ENCODE assay signal across 8 cellular contexts in the genomic region with DNA sequence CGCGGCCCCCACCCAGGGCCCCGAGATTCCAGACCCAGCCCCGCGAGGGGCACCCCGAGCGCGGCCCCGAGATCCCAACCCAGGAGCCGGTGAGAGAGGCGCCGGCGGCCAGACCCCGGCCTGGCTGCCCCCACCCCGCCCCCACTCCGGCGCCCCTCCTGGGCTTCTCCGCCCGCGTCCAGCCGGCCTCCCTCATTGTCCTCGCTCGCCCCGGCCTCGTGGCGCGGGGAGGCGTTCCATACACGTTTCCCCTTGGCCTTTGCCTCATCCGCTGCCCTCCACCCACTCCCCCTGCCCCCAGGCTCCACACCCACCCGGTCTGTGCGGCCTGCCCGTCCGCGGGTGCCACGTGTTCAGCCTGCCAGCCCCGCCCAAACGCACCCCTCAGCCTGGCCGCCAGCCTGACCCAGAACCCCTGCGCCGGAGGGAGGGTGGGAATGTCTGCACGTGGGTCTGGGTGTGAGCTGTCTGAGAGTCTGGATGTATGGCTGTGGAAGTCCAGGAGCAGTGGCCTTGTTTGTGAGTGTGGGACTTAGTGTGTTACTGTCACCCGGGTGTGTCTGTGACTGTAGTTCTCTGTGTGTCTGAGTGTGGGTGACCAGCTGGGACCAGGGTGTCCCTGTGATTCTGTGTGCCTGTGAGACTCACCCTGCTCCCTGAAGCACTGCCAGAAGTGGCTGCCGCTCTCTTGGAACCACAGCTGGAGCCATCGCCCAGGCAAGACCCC. TPM values are rescaled to one million over a fixed set of nuclear protein-coding genes. Genes with fewer than 3 reads are reported as not detected.
DNase-seq lines count a peak whose midpoint lies in the region; ATAC-seq, FAIRE-seq and TF ChIP-seq lines count a peak whose summit lies in the region.

No MANE protein-coding gene starts in this region.

- intact Hi-C loops in PC-9 (cut with micrococcal nuclease; ENCODE audit: unreplicated experiment): loop anchor here (1.0 to 10.0 kb wide), 2 partner anchors 12 to 275 kb away; partner anchors contain the start of genes CCDC24 and ST3GAL3

- H3K4me2 ChIP-seq in PC-9: peak overlapping the region; percentile 88
- peak overlapping the region; percentile 83 for H3K4me2 ChIP-seq in keratinocyte (ENCODE audit: control insufficient read depth, extremely low read depth, insufficient read depth, low read depth, low read length)

- in situ Hi-C loops in GM13977 (cut with MboI; ENCODE audit: low pct_unique_long_range_greater_than_20kb, low sequenced_read_pairs, unreplicated experiment): no loop called here

- H3K4me1 Mint-ChIP-seq in brain: peaks cover 63% of the 10 kb centered on the region

- BruUV-seq in PC-9 (replicated peaks; lab: Mats Ljungman, UMichigan): TSS peak; percentile 12

- no peaks in the 10 kb centered on the region for H3K9me1 ChIP-seq in keratinocyte (ENCODE audit: control insufficient read depth, extremely low read depth, insufficient read depth, low read length)

- H4K20me1 ChIP-seq in PC-9 (ENCODE audit: insufficient read depth) (peaks cover 12% of the 10 kb centered on the region; the same call in 1 of the 2 replicates), keratinocyte (ENCODE audit: control insufficient read depth, extremely low read depth, insufficient read depth, low read length) (no peaks in the 10 kb centered on the region)

- H3K36me3 Mint-ChIP-seq in brain: peaks cover 32% of the 10 kb centered on the region

- no peak for ATAC-seq in HG03280 (IDR thresholded peaks at IDR 0.05; ENCODE audit: unreplicated experiment)

- H3K9me3 Mint-ChIP-seq in brain: no peaks in the 10 kb centered on the region

- 0 out of 2 replicates have a peak overlapping the region, but pooled peaks have one; percentile 53 for H2AFZ ChIP-seq in PC-9
- H2AFZ ChIP-seq in keratinocyte (ENCODE audit: control insufficient read depth, low read length): no peak overlapping the region

- no peak for TF ChIP-seq CTCF in GM13977 (IDR thresholded peaks at IDR 0.05; ENCODE audit: extremely low read depth, insufficient read depth, missing control alignments)
- TF ChIP-seq CTCF in PC-9 (conservative IDR thresholded peaks at IDR 0.05): no peak
- TF ChIP-seq CTCF in brain (conservative IDR thresholded peaks at IDR 0.05): no peak
- no peak for TF ChIP-seq CTCF in keratinocyte (optimal IDR thresholded peaks at IDR 0.05 in 1 of 3, IDR thresholded peaks at IDR 0.05 in 1 of 3, conservative IDR thresholded peaks at IDR 0.05 in 1 of 3; ENCODE audit: extremely low read depth in 1 of 3, insufficient read depth in 2 of 3, low read length in 3 of 3)

- H3K27ac ChIP-seq in PC-9: peak overlapping the region; percentile 38; the same call in 1 of the 2 replicates
- peak overlapping the region; percentile 92 for H3K27ac ChIP-seq in keratinocyte (ENCODE audit: control insufficient read depth, insufficient read depth, low read length)

- H3K36me3 ChIP-seq in PC-9 (ENCODE audit: low read depth) (peaks cover 16% of the 10 kb centered on the region), keratinocyte (ENCODE audit: control insufficient read depth in 2 of 2, extremely low read depth in 1 of 2, insufficient read depth in 2 of 2, low read length in 2 of 2) (peaks cover 27 to 35% of the 10 kb centered on the region in 2 experiments)

- no peaks in the 10 kb centered on the region for H3K9me3 ChIP-seq in PC-9 (ENCODE audit: insufficient read depth, low read depth)
- H3K9me3 ChIP-seq in keratinocyte (ENCODE audit: control insufficient read depth, low read depth, low read length): no peaks in the 10 kb centered on the region

- DNase-seq in AG08395 (ENCODE audit: low spot score) (peak; percentile 57), GM13977 (ENCODE audit: low spot score) (peak; percentile 75), PC-9 (peak; percentile 35 to 65), keratinocyte (ENCODE audit: low read depth, low spot score) (peak; percentile 71), SHP77 (lab: John Stamatoyannopoulos, UW) (no peak)
- DNase-seq in stimulated activated CD4-positive, alpha-beta T cell treated with anti-CD3 and anti-CD28 coated beads, Interleukin-4, amount 100 ng/mL, for 24 hours: peak; percentile 29

- peaks cover 33% of the 10 kb centered on the region; the same call in 1 of the 2 replicates for H3F3A ChIP-seq in PC-9 (ENCODE audit: insufficient read depth, low read depth)

- CTCF ChIA-PET in PC-9 (lab: Charles Lee): no interaction called here

- dilution Hi-C loops in keratinocyte (cut with MboI; ENCODE audit: extremely low pct_ligation_motif_present, low sequenced_read_pairs): no loop called here

- H3K4me1 ChIP-seq in PC-9 (replicated peaks; ENCODE audit: insufficient read depth) (peaks cover 45% of the 10 kb centered on the region), keratinocyte (ENCODE audit: control insufficient read depth, extremely low read depth, insufficient read depth, low read length) (peaks cover 41% of the 10 kb centered on the region)

- no peaks in the 10 kb centered on the region for H3K9me2 ChIP-seq in PC-9 (ENCODE audit: insufficient read depth)

- H3K9ac ChIP-seq in keratinocyte (ENCODE audit: control insufficient read depth, extremely low read depth, insufficient read depth, low read length): peak overlapping the region; percentile 94

- no peak for FAIRE-seq in keratinocyte (lab: Jason Lieb, UNC)

- POLR2A ChIA-PET in PC-9 (lab: Charles Lee; ENCODE audit: unreplicated experiment): no interaction called here

- peak overlapping the region; percentile 81 for H3K4me3 ChIP-seq in PC-9
- peak overlapping the region; percentile 51 to 74 (median 73) for H3K4me3 ChIP-seq in keratinocyte (ENCODE audit: control insufficient read depth in 2 of 3, extremely low read depth in 1 of 3, insufficient read depth in 2 of 3, low read depth in 1 of 3, low read length in 3 of 3)

- H3K27me3 ChIP-seq in PC-9 (ENCODE audit: insufficient read depth, low read depth) (no peaks in the 10 kb centered on the region), keratinocyte (ENCODE audit: control insufficient read depth, extremely low read depth, insufficient read depth, low read length) (no peaks in the 10 kb centered on the region)

- peaks cover 4% of the 10 kb centered on the region for H3K27me3 Mint-ChIP-seq in brain

- peak overlapping the region; percentile 91 to 95 (median 95) for H3K4me3 Mint-ChIP-seq in brain

- peak overlapping the region; percentile 21 to 96 (median 95) for H3K27ac Mint-ChIP-seq in brain

- H3K79me2 ChIP-seq in PC-9 (ENCODE audit: low read depth): peaks cover 69% of the 10 kb centered on the region
- H3K79me2 ChIP-seq in keratinocyte (ENCODE audit: control insufficient read depth, insufficient read depth, low read length): peaks cover 72% of the 10 kb centered on the region

RNA-seq across cellular contexts. Expression of gene B4GALT2, which starts 0.7 kb away (rescaled TPM):
- total RNA-seq in PC-9 (2021): 66.2 and 72.9 TPM in 2 replicates
- polyA plus RNA-seq in brain (ENCODE audit: insufficient read depth, low read depth, low replicate concordance) (91.9 TPM), keratinocyte (39.6 to 60.7 TPM (median 50.4 TPM) in 3 replicates)
- 10.2 TPM for polyA plus RNA-seq in keratinocyte (2011; ENCODE audit: low read depth)
- polyA plus RNA-seq in keratinocyte (2011; cell fraction: cytosol; rRNA removed): 28.8 and 65.0 TPM in 2 replicates
- polyA plus RNA-seq in keratinocyte (2011; cell fraction: nucleus; rRNA removed): 25.2 and 34.4 TPM in 2 replicates
- polyA plus RNA-seq in keratinocyte (2012; ENCODE audit: low replicate concordance): 39.3 and 79.8 TPM in 2 replicates
- polyA minus RNA-seq in keratinocyte: 43.2 to 116 TPM (median 55.0 TPM) in 3 replicates
- 108 TPM for polyA minus RNA-seq in keratinocyte (2011; cell fraction: cytosol; rRNA and poly(A)+ RNA removed)
- polyA minus RNA-seq in keratinocyte (2011; cell fraction: nucleus; rRNA and poly(A)+ RNA removed): 21.2 and 21.3 TPM in 2 replicates

RNA-seq across cellular contexts. Expression of gene ATP6V0B, which starts 4.9 kb away (rescaled TPM):
- total RNA-seq in PC-9 (2021): 110 and 125 TPM in 2 replicates
- polyA plus RNA-seq in brain (ENCODE audit: insufficient read depth, low read depth, low replicate concordance) (273 TPM), keratinocyte (195 to 325 TPM (median 233 TPM) in 3 replicates)
- polyA plus RNA-seq in keratinocyte (2011; ENCODE audit: low read depth): 37.8 TPM
- 213 and 278 TPM in 2 replicates for polyA plus RNA-seq in keratinocyte (2011; cell fraction: cytosol; rRNA removed)
- polyA plus RNA-seq in keratinocyte (2011; cell fraction: nucleus; rRNA removed): 257 and 265 TPM in 2 replicates
- polyA plus RNA-seq in keratinocyte (2012; ENCODE audit: low replicate concordance): 176 and 266 TPM in 2 replicates
- polyA minus RNA-seq in keratinocyte: 176 to 259 TPM (median 180 TPM) in 3 replicates
- 211 TPM for polyA minus RNA-seq in keratinocyte (2011; cell fraction: cytosol; rRNA and poly(A)+ RNA removed)
- polyA minus RNA-seq in keratinocyte (2011; cell fraction: nucleus; rRNA and poly(A)+ RNA removed): 69.2 and 72.5 TPM in 2 replicates

RNA-seq across cellular contexts. Expression of gene DPH2, which starts 9.9 kb away (rescaled TPM):
- 32.8 and 37.8 TPM in 2 replicates for total RNA-seq in PC-9 (2021)
- 27.6 TPM for polyA plus RNA-seq in brain (ENCODE audit: insufficient read depth, low read depth, low replicate concordance)
- 30.3 to 35.1 TPM (median 33.5 TPM) in 3 replicates for polyA plus RNA-seq in keratinocyte
- polyA plus RNA-seq in keratinocyte (2011; ENCODE audit: low read depth): 20.3 TPM
- 20.0 and 29.5 TPM in 2 replicates for polyA plus RNA-seq in keratinocyte (2011; cell fraction: cytosol; rRNA removed)
- polyA plus RNA-seq in keratinocyte (2011; cell fraction: nucleus; rRNA removed): 72.0 and 76.9 TPM in 2 replicates
- polyA plus RNA-seq in keratinocyte (2012; ENCODE audit: low replicate concordance): 25.8 and 25.9 TPM in 2 replicates
- 29.9 to 66.6 TPM (median 33.9 TPM) in 3 replicates for polyA minus RNA-seq in keratinocyte
- 35.1 TPM for polyA minus RNA-seq in keratinocyte (2011; cell fraction: cytosol; rRNA and poly(A)+ RNA removed)
- polyA minus RNA-seq in keratinocyte (2011; cell fraction: nucleus; rRNA and poly(A)+ RNA removed): 19.2 and 21.3 TPM in 2 replicates

RNA-seq across cellular contexts. Expression of gene CCDC24, which starts 11.7 kb away (rescaled TPM):
- 47.9 and 56.5 TPM in 2 replicates for total RNA-seq in PC-9 (2021)
- polyA plus RNA-seq in brain (ENCODE audit: insufficient read depth, low read depth, low replicate concordance) (18.4 TPM), keratinocyte (5.2 to 6.2 TPM (median 5.2 TPM) in 3 replicates)
- polyA plus RNA-seq in keratinocyte (2011; ENCODE audit: low read depth): 2.0 TPM
- 3.0 and 7.9 TPM in 2 replicates for polyA plus RNA-seq in keratinocyte (2011; cell fraction: cytosol; rRNA removed)
- 13.4 and 19.2 TPM in 2 replicates for polyA plus RNA-seq in keratinocyte (2011; cell fraction: nucleus; rRNA removed)
- polyA plus RNA-seq in keratinocyte (2012; ENCODE audit: low replicate concordance): 2.3 and 9.6 TPM in 2 replicates
- polyA minus RNA-seq in keratinocyte: 1.4 to 3.9 TPM (median 2.9 TPM) in 3 replicates
- polyA minus RNA-seq in keratinocyte (2011; cell fraction: cytosol; rRNA and poly(A)+ RNA removed): 7.5 TPM
- polyA minus RNA-seq in keratinocyte (2011; cell fraction: nucleus; rRNA and poly(A)+ RNA removed): 4.0 and 4.2 TPM in 2 replicates

RNA-seq across cellular contexts. Expression of gene IPO13, which starts 32.9 kb away (rescaled TPM):
- total RNA-seq in PC-9 (2021): 25.0 and 27.2 TPM in 2 replicates
- polyA plus RNA-seq in brain (ENCODE audit: insufficient read depth, low read depth, low replicate concordance) (99.2 TPM), keratinocyte (20.7 to 40.0 TPM (median 35.7 TPM) in 3 replicates)
- 29.5 TPM for polyA plus RNA-seq in keratinocyte (2011; ENCODE audit: low read depth)
- polyA plus RNA-seq in keratinocyte (2011; cell fraction: cytosol; rRNA removed): 23.3 and 31.4 TPM in 2 replicates
- 88.6 and 100 TPM in 2 replicates for polyA plus RNA-seq in keratinocyte (2011; cell fraction: nucleus; rRNA removed)
- polyA plus RNA-seq in keratinocyte (2012; ENCODE audit: low replicate concordance): 28.3 and 31.7 TPM in 2 replicates
- 68.1 to 123 TPM (median 111 TPM) in 3 replicates for polyA minus RNA-seq in keratinocyte
- polyA minus RNA-seq in keratinocyte (2011; cell fraction: cytosol; rRNA and poly(A)+ RNA removed): 58.1 TPM
- polyA minus RNA-seq in keratinocyte (2011; cell fraction: nucleus; rRNA and poly(A)+ RNA removed): 46.1 and 57.6 TPM in 2 replicates

Comparison
In these comparisons a context has a peak if more than half of its experiments do, and no peak if none do; other contexts are left out.
1. DNase-seq: peak in AG08395 (single experiment), GM13977 (single experiment), PC-9 (2 of 2), keratinocyte (single experiment) and stimulated activated CD4-positive, alpha-beta T cell treated with anti-CD3 and anti-CD28 coated beads, Interleukin-4, amount 100 ng/mL, for 24 hours (single experiment); none in SHP77 (0 of 2).